In the genomic region with DNA sequence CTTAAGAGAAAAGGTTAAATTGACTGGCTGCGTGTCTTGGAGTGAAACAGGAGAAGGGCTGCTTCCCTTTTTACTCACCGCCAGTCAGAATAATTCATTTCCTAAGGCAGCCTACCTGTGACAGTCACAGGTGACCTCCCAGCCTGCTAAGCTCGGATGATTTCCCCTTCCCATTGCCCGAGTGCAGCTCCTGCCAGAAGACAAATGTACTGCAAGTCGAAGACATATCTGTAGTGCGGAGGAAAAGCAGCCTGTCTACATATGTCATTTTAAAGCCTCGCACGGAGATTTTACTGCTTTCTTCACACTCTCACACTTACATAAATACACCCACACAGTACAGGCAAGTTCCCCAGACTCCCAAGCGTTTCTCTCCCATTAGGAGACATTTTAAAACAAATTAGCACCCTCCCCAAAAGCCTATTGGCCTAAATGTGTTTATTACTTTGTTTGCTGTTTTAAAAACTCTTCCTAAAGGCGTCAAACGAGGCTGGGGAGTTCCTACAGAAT, we compare ENCODE assay signal across 10 cellular contexts.
DNase-seq lines count a peak whose midpoint lies in the region; ATAC-seq and TF ChIP-seq lines count a peak whose summit lies in the region.
"Had no signal": no experiment of that assay in that cellular context is flagged by ENCODE, and none has a peak within 500 bp of the region (broad histone marks: within the 10 kb centered on the region; RNA-seq: fewer than 3 reads in every experiment).

No MANE protein-coding gene starts in this region.

- H3K27ac ChIP-seq in 22Rv1: peak overlapping the region; percentile 94
- peak overlapping the region; percentile 83 for H3K27ac ChIP-seq in subcutaneous abdominal adipose tissue (ENCODE audit: low read depth, low read length)

- peak overlapping the region in 4 of 5 donors; percentile 28 to 65 (median 29) for H3K9ac ChIP-seq in subcutaneous abdominal adipose tissue (ENCODE audit: low read length in 5 of 5)

- peak overlapping the region; percentile 42 for H3K27ac Mint-ChIP-seq in activated B cell treated with CpG ODN at 0.5 μM for 24 hours
- H3K27ac Mint-ChIP-seq in activated naive CD8-positive, alpha-beta T cell treated with anti-CD3 and anti-CD28 coated beads, Interleukin-2, amount 50 U/mL, for 24 hours: no peak overlapping the region
- H3K27ac Mint-ChIP-seq: activated naive CD4-positive, alpha-beta T cell treated with anti-CD3 and anti-CD28 coated beads, Interleukin-2, amount 50 U/mL, for 24 hours had no signal

- peak overlapping the region; percentile 17 to 53 (median 42) for H3K4me3 ChIP-seq in subcutaneous abdominal adipose tissue (ENCODE audit: low read depth in 1 of 5, low read length in 5 of 5)

- CTCF ChIA-PET in activated B cell treated with CpG ODN at 0.5 μM for 24 hours (lab: Charles Lee): interaction anchor here (1.0 kb wide), 1 partner anchor 102 kb away, joined by 3 read pairs; no protein-coding TSS in a partner anchor

- no peaks in the 10 kb centered on the region for H3K9me3 ChIP-seq in subcutaneous abdominal adipose tissue (ENCODE audit: control insufficient read depth in 5 of 5, low read length in 5 of 5)

- peaks cover 7 to 34% (median 29%) of the 10 kb centered on the region in 5 donors for H3K4me1 ChIP-seq in subcutaneous abdominal adipose tissue (ENCODE audit: control insufficient read depth in 5 of 5, insufficient read depth in 5 of 5, low read length in 5 of 5)

- H3K27me3 ChIP-seq in subcutaneous abdominal adipose tissue (ENCODE audit: control insufficient read depth in 5 of 5, insufficient read depth in 4 of 5, low read length in 5 of 5): no peaks in the 10 kb centered on the region

- DNase-seq in activated B cell treated with CpG ODN at 0.5 μM for 24 hours (no peak), iPS DF 19.7 (ENCODE audit: low read depth, low spot score) (peak; percentile 20), activated T-cell treated with anti-CD3 and anti-CD28 coated beads for 4 hours (no peak)
- no peak for DNase-seq in activated naive CD8-positive, alpha-beta T cell treated with anti-CD3 and anti-CD28 coated beads, Interleukin-2, amount 50 U/mL, for 24 hours
- DNase-seq: DND-41 had no signal

- ATAC-seq in GM19043 (IDR thresholded peaks at IDR 0.05; ENCODE audit: low read depth, unreplicated experiment) (peak; percentile 50), HG03139 (IDR thresholded peaks at IDR 0.05; ENCODE audit: unreplicated experiment) (peak; percentile 52), activated B cell treated with CpG ODN at 0.5 μM for 24 hours (ENCODE audit: low read depth) (peak; percentile 15)
- no peak for ATAC-seq in activated naive CD8-positive, alpha-beta T cell treated with anti-CD3 and anti-CD28 coated beads, Interleukin-2, amount 50 U/mL, for 24 hours

- TF ChIP-seq CTCF in 22Rv1 (IDR thresholded peaks at IDR 0.05) (no peak), activated B cell treated with CpG ODN at 0.5 μM for 24 hours (IDR thresholded peaks at IDR 0.05) (no peak)

- H3K27me3 Mint-ChIP-seq in activated B cell treated with CpG ODN at 0.5 μM for 24 hours: no peaks in the 10 kb centered on the region
- no peaks in the 10 kb centered on the region for H3K27me3 Mint-ChIP-seq in activated naive CD8-positive, alpha-beta T cell treated with anti-CD3 and anti-CD28 coated beads, Interleukin-2, amount 50 U/mL, for 24 hours
- H3K27me3 Mint-ChIP-seq: activated naive CD4-positive, alpha-beta T cell treated with anti-CD3 and anti-CD28 coated beads, Interleukin-2, amount 50 U/mL, for 24 hours had no signal

- peaks cover 38% of the 10 kb centered on the region for H3K4me1 Mint-ChIP-seq in activated B cell treated with CpG ODN at 0.5 μM for 24 hours
- H3K4me1 Mint-ChIP-seq in activated naive CD8-positive, alpha-beta T cell treated with anti-CD3 and anti-CD28 coated beads, Interleukin-2, amount 50 U/mL, for 24 hours: peaks cover 24% of the 10 kb centered on the region
- H3K4me1 Mint-ChIP-seq: activated naive CD4-positive, alpha-beta T cell treated with anti-CD3 and anti-CD28 coated beads, Interleukin-2, amount 50 U/mL, for 24 hours had no signal

- peak overlapping the region; percentile 29 for H3K4me3 Mint-ChIP-seq in activated B cell treated with CpG ODN at 0.5 μM for 24 hours
- no peak overlapping the region for H3K4me3 Mint-ChIP-seq in activated naive CD8-positive, alpha-beta T cell treated with anti-CD3 and anti-CD28 coated beads, Interleukin-2, amount 50 U/mL, for 24 hours
- H3K4me3 Mint-ChIP-seq: activated naive CD4-positive, alpha-beta T cell treated with anti-CD3 and anti-CD28 coated beads, Interleukin-2, amount 50 U/mL, for 24 hours had no signal

- H3K36me3 Mint-ChIP-seq in activated B cell treated with CpG ODN at 0.5 μM for 24 hours (ENCODE audit: low read depth): no peaks in the 10 kb centered on the region
- H3K36me3 Mint-ChIP-seq in activated naive CD8-positive, alpha-beta T cell treated with anti-CD3 and anti-CD28 coated beads, Interleukin-2, amount 50 U/mL, for 24 hours (ENCODE audit: low read depth): no peaks in the 10 kb centered on the region
- H3K36me3 Mint-ChIP-seq: activated naive CD4-positive, alpha-beta T cell treated with anti-CD3 and anti-CD28 coated beads, Interleukin-2, amount 50 U/mL, for 24 hours had no signal

- H3K36me3 ChIP-seq in subcutaneous abdominal adipose tissue (ENCODE audit: control insufficient read depth in 5 of 5, insufficient read depth in 5 of 5, low read length in 5 of 5): no peaks in the 10 kb centered on the region

- POLR2A ChIA-PET in activated B cell treated with CpG ODN at 0.5 μM for 24 hours (lab: Charles Lee): interaction anchor here (0.8 to 0.9 kb wide), 2 partner anchors 663 to 664 kb away, joined by 3 to 4 read pairs; no protein-coding TSS in a partner anchor

- intact Hi-C loops in activated B cell treated with CpG ODN at 0.5 μM for 24 hours (cut with micrococcal nuclease): loop anchor here (2.0 to 10.0 kb wide), 3 partner anchors 663 to 887 kb away; no protein-coding TSS in a partner anchor

- H3K9me3 Mint-ChIP-seq in activated B cell treated with CpG ODN at 0.5 μM for 24 hours: no peaks in the 10 kb centered on the region
- no peaks in the 10 kb centered on the region for H3K9me3 Mint-ChIP-seq in activated naive CD8-positive, alpha-beta T cell treated with anti-CD3 and anti-CD28 coated beads, Interleukin-2, amount 50 U/mL, for 24 hours
